ENCODE assay signal across 10 cellular contexts in genomic region chr3:4943553-4943952, GRCh38. TPM values are rescaled to one million over a fixed set of nuclear protein-coding genes. Genes with fewer than 3 reads are reported as not detected.
DNase-seq lines count a peak whose midpoint lies in the region; ATAC-seq and TF ChIP-seq lines count a peak whose summit lies in the region.
"Had no signal": no experiment of that assay in that cellular context is flagged by ENCODE, and none has a peak within 500 bp of the region (broad histone marks: within the 10 kb centered on the region; RNA-seq: fewer than 3 reads in every experiment).

No MANE protein-coding gene starts in this region.

- H4K8ac ChIP-seq in mesenchymal stem cell (ENCODE audit: low read length): no peak overlapping the region

- TF ChIP-seq CTCF in BJ (IDR thresholded peaks at IDR 0.05; ENCODE audit: insufficient read depth, low read depth, low read length) (peak; percentile 39), LNCaP clone FGC (IDR thresholded peaks at IDR 0.05; ENCODE audit: control insufficient read depth, extremely low read depth, insufficient read depth) (0 out of 2 replicates have a peak, but pooled peaks have one; percentile 3), choroid plexus epithelial cell (conservative IDR thresholded peaks at IDR 0.05; ENCODE audit: low read depth, low read length) (peak; percentile 45)

- 91% methylated on average over 1 of the region's 1 CpG for WGBS in mesenchymal stem cell

- no peak overlapping the region for H2BK120ac ChIP-seq in mesenchymal stem cell (ENCODE audit: low read depth, low read length)

- H3K9me3 ChIP-seq in mesenchymal stem cell (ENCODE audit: control insufficient read depth, low read length): no peaks in the 10 kb centered on the region

- CTCF ChIA-PET in BJ (lab: Yijun Ruan, JAX): interaction anchor here (0.6 to 1.1 kb wide), 2 partner anchors 20 to 42 kb away, joined by 3 read pairs; no protein-coding TSS in a partner anchor

- H3K36me3 Mint-ChIP-seq in activated T-cell treated with anti-CD3 and anti-CD28 coated beads, Interleukin-2, amount 50 U/mL, for 72 hours (ENCODE audit: insufficient read depth in 2 of 2): no peaks in the 10 kb centered on the region
- no peaks in the 10 kb centered on the region for H3K36me3 Mint-ChIP-seq in stimulated activated memory B cell treated with anti-CD40 and anti-IgM and Interleukin-4, amounts not matched to agents 10 μg/mL and 1 μg/mL and 100 μg/mL, for 72 hours

- H3K79me1 ChIP-seq in mesenchymal stem cell (replicated peaks; ENCODE audit: low read length, poor library complexity, severe bottlenecking): no peaks in the 10 kb centered on the region

- H3K9me3 Mint-ChIP-seq in activated T-cell treated with anti-CD3 and anti-CD28 coated beads, Interleukin-2, amount 50 U/mL, for 72 hours: no peaks in the 10 kb centered on the region
- H3K9me3 Mint-ChIP-seq in stimulated activated memory B cell treated with anti-CD40 and anti-IgM and Interleukin-4, amounts not matched to agents 10 μg/mL and 1 μg/mL and 100 μg/mL, for 72 hours: no peaks in the 10 kb centered on the region

- H4K91ac ChIP-seq in mesenchymal stem cell (ENCODE audit: low read length): no peak overlapping the region

- no peak overlapping the region for H2BK5ac ChIP-seq in mesenchymal stem cell (ENCODE audit: low read depth, low read length, poor library complexity, severe bottlenecking)

- no peak overlapping the region for H2BK12ac ChIP-seq in mesenchymal stem cell (ENCODE audit: low read length in 2 of 2)

- no peak overlapping the region for H2BK15ac ChIP-seq in mesenchymal stem cell (ENCODE audit: low read depth, poor library complexity, severe bottlenecking)

- H3K4me1 ChIP-seq in mesenchymal stem cell (ENCODE audit: control insufficient read depth, insufficient read depth, low read depth, low read length): peaks cover 2% of the 10 kb centered on the region

- H3K9ac ChIP-seq in mesenchymal stem cell (ENCODE audit: low read length): no peak overlapping the region

- H3K4me2 ChIP-seq in mesenchymal stem cell (ENCODE audit: low read length, poor library complexity, severe bottlenecking): no peak overlapping the region

- no peak overlapping the region for H3K14ac ChIP-seq in mesenchymal stem cell (ENCODE audit: low read length in 2 of 2)

- no peak for ATAC-seq in activated T-cell treated with anti-CD3 and anti-CD28 coated beads, Interleukin-2, amount 50 U/mL, for 72 hours (replicated peaks in 1 of 2)
- ATAC-seq in stimulated activated memory B cell treated with anti-CD40 and anti-IgM and Interleukin-4, amounts not matched to agents 10 μg/mL and 1 μg/mL and 100 μg/mL, for 72 hours: no peak

- H2AFZ ChIP-seq in mesenchymal stem cell (ENCODE audit: low read depth, low read length): no peak overlapping the region

- H3K4ac ChIP-seq in mesenchymal stem cell (ENCODE audit: low read depth in 1 of 2, low read length in 2 of 2): no peak overlapping the region

- no peak overlapping the region for H3K23ac ChIP-seq in mesenchymal stem cell (ENCODE audit: low read length in 2 of 2)

- H3K27ac ChIP-seq in mesenchymal stem cell (ENCODE audit: low read length, poor library complexity, severe bottlenecking): no peak overlapping the region
- no peak overlapping the region for H3K27ac ChIP-seq in substantia nigra (ENCODE audit: low read depth, low read length, poor library complexity, severe bottlenecking)

- no peaks in the 10 kb centered on the region for H3K36me3 ChIP-seq in BJ (ENCODE audit: control insufficient read depth, insufficient read depth, low read length)
- no peaks in the 10 kb centered on the region for H3K36me3 ChIP-seq in mesenchymal stem cell (ENCODE audit: control insufficient read depth in 1 of 2, insufficient read depth in 2 of 2, low read depth in 1 of 2, low read length in 2 of 2)

- POLR2A ChIA-PET in BJ (lab: Charles Lee): no interaction called here

- no peaks in the 10 kb centered on the region for H3K27me3 ChIP-seq in BJ (ENCODE audit: control insufficient read depth, insufficient read depth, low read length)
- H3K27me3 ChIP-seq in mesenchymal stem cell (ENCODE audit: control insufficient read depth in 1 of 2, insufficient read depth in 1 of 2, low read length in 2 of 2): no peaks in the 10 kb centered on the region

- H3K4me3 Mint-ChIP-seq in activated T-cell treated with anti-CD3 and anti-CD28 coated beads, Interleukin-2, amount 50 U/mL, for 72 hours: no peak overlapping the region
- no peak overlapping the region for H3K4me3 Mint-ChIP-seq in stimulated activated memory B cell treated with anti-CD40 and anti-IgM and Interleukin-4, amounts not matched to agents 10 μg/mL and 1 μg/mL and 100 μg/mL, for 72 hours

- H3K27me3 Mint-ChIP-seq in activated T-cell treated with anti-CD3 and anti-CD28 coated beads, Interleukin-2, amount 50 U/mL, for 72 hours (ENCODE audit: low read depth): no peaks in the 10 kb centered on the region
- H3K27me3 Mint-ChIP-seq in stimulated activated memory B cell treated with anti-CD40 and anti-IgM and Interleukin-4, amounts not matched to agents 10 μg/mL and 1 μg/mL and 100 μg/mL, for 72 hours: no peaks in the 10 kb centered on the region

- DNase-seq in BJ (ENCODE audit: low read depth) (no peak), LNCaP clone FGC (ENCODE audit: low read depth) (no peak), choroid plexus epithelial cell (ENCODE audit: low read depth) (no peak), mesenchymal stem cell (peak; percentile 7), substantia nigra (lab: John Stamatoyannopoulos, UW) (no peak), mucosa of gallbladder (ENCODE audit: low spot score) (no peak)
- DNase-seq in activated T-cell treated with anti-CD3 and anti-CD28 coated beads, Interleukin-2, amount 50 U/mL, for 72 hours: no peak
- DNase-seq: activated CD8-positive, alpha-beta memory T cell treated with anti-CD3 and anti-CD28 coated beads, Interleukin-2, amount 50 U/mL, for 48 hours; NCI-H146 had no signal

- H3K27ac Mint-ChIP-seq in activated T-cell treated with anti-CD3 and anti-CD28 coated beads, Interleukin-2, amount 50 U/mL, for 72 hours: no peak overlapping the region
- no peak overlapping the region for H3K27ac Mint-ChIP-seq in stimulated activated memory B cell treated with anti-CD40 and anti-IgM and Interleukin-4, amounts not matched to agents 10 μg/mL and 1 μg/mL and 100 μg/mL, for 72 hours

- H3K4me1 Mint-ChIP-seq in activated T-cell treated with anti-CD3 and anti-CD28 coated beads, Interleukin-2, amount 50 U/mL, for 72 hours (ENCODE audit: low read depth): peaks cover 6% of the 10 kb centered on the region
- no peaks in the 10 kb centered on the region for H3K4me1 Mint-ChIP-seq in stimulated activated memory B cell treated with anti-CD40 and anti-IgM and Interleukin-4, amounts not matched to agents 10 μg/mL and 1 μg/mL and 100 μg/mL, for 72 hours

- H2AK5ac ChIP-seq in mesenchymal stem cell (ENCODE audit: low read length, severe bottlenecking): no peak overlapping the region

- H3K18ac ChIP-seq in mesenchymal stem cell (ENCODE audit: low read depth in 1 of 2, low read length in 2 of 2): no peak overlapping the region

- H3K4me3 ChIP-seq in BJ (ENCODE audit: low read depth, low read length) (no peak overlapping the region), LNCaP clone FGC (ENCODE audit: low read depth, low read length) (no peak overlapping the region), choroid plexus epithelial cell (ENCODE audit: low read depth, low read length) (no peak overlapping the region), mesenchymal stem cell (ENCODE audit: insufficient read depth in 1 of 2, low read depth in 1 of 2, low read length in 2 of 2) (no peak overlapping the region)

RNA-seq across cellular contexts. Expression of gene BHLHE40, which starts 35.7 kb away (rescaled TPM):
- polyA plus RNA-seq in BJ (2011; rRNA removed): 15.0 and 18.8 TPM in 2 replicates
- 26.1 and 27.5 TPM in 2 replicates for polyA minus RNA-seq in BJ (2011; rRNA and poly(A)+ RNA removed)
- polyA plus RNA-seq in mesenchymal stem cell (2013, experiment 1 of 2): 88.3 TPM
- polyA plus RNA-seq in mesenchymal stem cell (2013, experiment 2 of 2): 79.7 TPM
- total RNA-seq in activated T-cell treated with anti-CD3 and anti-CD28 coated beads, Interleukin-2, amount 50 U/mL, for 72 hours: 100 to 1,000 TPM; 303 to 440 TPM
- 56.5 TPM for total RNA-seq in mucosa of gallbladder
